In the genomic region with DNA sequence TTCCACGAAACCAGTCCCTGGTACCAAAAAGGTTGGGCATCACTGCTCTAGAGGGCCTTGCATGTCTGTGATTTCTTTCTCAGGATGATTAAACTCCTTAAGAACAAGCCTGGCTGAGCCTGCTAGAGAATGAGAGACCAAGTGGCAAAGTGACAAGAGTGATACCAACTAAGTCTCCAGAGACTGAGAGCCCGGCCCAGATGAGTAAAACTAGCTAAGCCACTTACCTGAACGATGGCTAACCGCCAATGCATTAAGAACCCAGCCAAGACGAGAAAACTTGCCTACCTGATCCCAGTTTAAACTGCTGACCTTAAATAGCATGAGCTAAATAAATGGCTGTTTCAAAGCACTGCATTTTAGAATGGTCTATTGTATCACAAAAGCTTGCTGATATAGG, we compare ENCODE assay signal across 29 cellular contexts. TPM values are rescaled to one million over a fixed set of nuclear protein-coding genes. Genes with fewer than 3 reads are reported as not detected.
"Had no signal": no experiment of that assay in that cellular context is flagged by ENCODE, and none has a peak within 500 bp of the region (broad histone marks: within the 10 kb centered on the region; RNA-seq: fewer than 3 reads in every experiment).

No MANE protein-coding gene starts in this region.

- H3K4me3 Mint-ChIP-seq: activated CD4-positive, alpha-beta T cell treated with anti-CD3 and anti-CD28 coated beads, Interleukin-2, amount 10 ng/mL, durations not matched to agents 24 days and 14 days; activated naive CD8-positive, alpha-beta T cell treated with anti-CD3 and anti-CD28 coated beads, Interleukin-2, amount 50 U/mL, for 24 hours; activated T-cell treated with anti-CD3 and anti-CD28 coated beads, Interleukin-2, amount 50 U/mL, for 4 hours; IgD-negative memory B cell; T-helper 1 cell treated with Interleukin-12 subunit alpha and Interleukin-12 subunit beta and Interleukin-4 antibody, amounts not matched to agents 30 μg/mL and 1 μg/mL, for 36 hours; WTC11 had no signal

- H3K9me3 Mint-ChIP-seq: activated naive CD4-positive, alpha-beta T cell treated with anti-CD3 and anti-CD28 coated beads, Interleukin-2, amount 50 U/mL, for 72 hours; activated naive CD8-positive, alpha-beta T cell treated with anti-CD3 and anti-CD28 coated beads, Interleukin-2, amount 50 U/mL, for 24 hours; activated T-cell treated with anti-CD3 and anti-CD28 coated beads, Interleukin-2, amount 50 U/mL, for 4 hours; IgD-negative memory B cell; T-helper 1 cell treated with Interleukin-12 subunit alpha and Interleukin-12 subunit beta and Interleukin-4 antibody, amounts not matched to agents 30 μg/mL and 1 μg/mL, for 36 hours had no signal

- H3K36me3 Mint-ChIP-seq: activated naive CD4-positive, alpha-beta T cell treated with anti-CD3 and anti-CD28 coated beads, Interleukin-2, amount 50 U/mL, for 72 hours; IgD-negative memory B cell; WTC11 had no signal

- DNase-seq: activated CD4-positive, alpha-beta T cell treated with anti-CD3 and anti-CD28 coated beads for 1 hour; activated CD4-positive, alpha-beta T cell treated with anti-CD3 and anti-CD28 coated beads, Interleukin-2, amount 10 ng/mL, durations not matched to agents 24 days and 14 days; activated CD4-positive, alpha-beta T cell treated with anti-CD3 and anti-CD28 coated beads, Interleukin-2, amount 50 U/mL, for 48 hours; activated effector memory CD4-positive, alpha-beta T cell treated with anti-CD3 and anti-CD28 coated beads, Interleukin-2, amount 50 U/mL, for 16 hours; activated naive CD4-positive, alpha-beta T cell treated with Interleukin-2 at 50 U/mL for 16 hours; activated naive CD8-positive, alpha-beta T cell treated with anti-CD3 and anti-CD28 coated beads, Interleukin-2, amount 50 U/mL, for 24 hours; activated T-cell treated with anti-CD3 and anti-CD28 coated beads, Interleukin-2, amount 50 U/mL, for 4 hours; amniotic stem cell; body of pancreas; central memory CD4-positive, alpha-beta T cell; KG1; NCI-H1092; NCI-H1417; NCI-H2029; NCI-H446 treated with DMSO at 0.1 percent for 48 hours; NCI-H524 treated with DMSO at 0.1 percent for 48 hours; NCI-H748 treated with DMSO at 0.1 percent for 48 hours; OCI-M1; Peyer's patch; SHP77; SW 1271 had no signal

- H3K4me3 ChIP-seq: ascending aorta, body of pancreas, Peyer's patch, SJSA1 had no signal

- H3K4me1 ChIP-seq: body of pancreas, Peyer's patch, SJSA1 had no signal

- H3K9me3 ChIP-seq: ascending aorta, body of pancreas, Peyer's patch, SJSA1 had no signal

- H3K4me1 Mint-ChIP-seq: activated naive CD8-positive, alpha-beta T cell treated with anti-CD3 and anti-CD28 coated beads, Interleukin-2, amount 50 U/mL, for 24 hours; IgD-negative memory B cell; WTC11 had no signal

- H3K27ac ChIP-seq: ascending aorta, body of pancreas, Peyer's patch, SJSA1 had no signal

- H3K27ac Mint-ChIP-seq: activated CD4-positive, alpha-beta T cell treated with anti-CD3 and anti-CD28 coated beads, Interleukin-2, amount 10 ng/mL, durations not matched to agents 24 days and 14 days; activated naive CD4-positive, alpha-beta T cell treated with anti-CD3 and anti-CD28 coated beads, Interleukin-2, amount 50 U/mL, for 72 hours; activated naive CD8-positive, alpha-beta T cell treated with anti-CD3 and anti-CD28 coated beads, Interleukin-2, amount 50 U/mL, for 24 hours; T-helper 1 cell treated with Interleukin-12 subunit alpha and Interleukin-12 subunit beta and Interleukin-4 antibody, amounts not matched to agents 30 μg/mL and 1 μg/mL, for 36 hours; WTC11 had no signal

- H3K36me3 ChIP-seq: ascending aorta, Peyer's patch, SJSA1 had no signal

- ATAC-seq: activated naive CD4-positive, alpha-beta T cell treated with anti-CD3 and anti-CD28 coated beads, Interleukin-2, amount 50 U/mL, for 72 hours; activated naive CD8-positive, alpha-beta T cell treated with anti-CD3 and anti-CD28 coated beads, Interleukin-2, amount 50 U/mL, for 24 hours; activated T-cell treated with anti-CD3 and anti-CD28 coated beads, Interleukin-2, amount 50 U/mL, for 4 hours; body of pancreas; SK-N-SH treated with all-trans-retinoic acid at 6 μM for 48 hours; WTC11 had no signal

- H3K27me3 Mint-ChIP-seq: activated naive CD8-positive, alpha-beta T cell treated with anti-CD3 and anti-CD28 coated beads, Interleukin-2, amount 50 U/mL, for 24 hours; IgD-negative memory B cell had no signal

- H3K27me3 ChIP-seq: ascending aorta, body of pancreas, Peyer's patch, SJSA1 had no signal

RNA-seq across cellular contexts. Expression of a gene that starts 5.6 kb away (rescaled TPM):
- total RNA-seq: ascending aorta, MCF 10A, SJSA1 had no signal
